Comparison of ENCODE assay signal across 13 cellular contexts in the genomic region with DNA sequence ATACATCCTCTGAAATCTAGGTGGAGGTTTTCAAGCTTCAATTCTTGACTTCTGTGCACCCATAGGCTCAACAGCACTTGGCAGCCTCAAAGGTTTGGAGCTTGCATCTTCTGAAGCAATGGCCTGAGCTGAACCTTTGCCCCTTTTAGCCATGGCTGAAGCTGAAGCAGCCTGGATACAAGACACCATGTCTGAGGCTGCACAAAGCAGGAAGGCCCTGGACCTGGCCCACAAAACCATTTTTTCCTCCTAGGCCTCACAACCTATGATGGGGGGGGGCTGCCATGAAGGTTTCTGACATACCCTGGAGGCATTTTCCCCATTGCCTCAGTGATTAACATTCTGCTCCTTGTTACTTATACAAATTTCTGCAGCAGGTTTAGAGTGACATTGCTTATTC.
"Had no signal": no experiment of that assay in that cellular context is flagged by ENCODE, and none has a peak within 500 bp of the region (broad histone marks: within the 10 kb centered on the region; RNA-seq: fewer than 3 reads in every experiment).

No MANE protein-coding gene starts in this region.

- H3K36me3 ChIP-seq: colonic mucosa, esophagus muscularis mucosa, esophagus squamous epithelium, gastrocnemius medialis, gastroesophageal sphincter, heart left ventricle, heart right ventricle had no signal

- ATAC-seq: effector memory CD8-positive, alpha-beta T cell; esophagus mucosa; foreskin keratinocyte; gastrocnemius medialis; gastroesophageal sphincter; heart left ventricle; heart right ventricle had no signal

- H3K9me3 ChIP-seq: colonic mucosa, esophagus muscularis mucosa, esophagus squamous epithelium, gastrocnemius medialis, gastroesophageal sphincter, heart left ventricle, heart right ventricle had no signal

- H3K4me3 ChIP-seq: colonic mucosa, coronary artery, dorsolateral prefrontal cortex, esophagus muscularis mucosa, esophagus squamous epithelium, gastrocnemius medialis, gastroesophageal sphincter, heart left ventricle, heart right ventricle had no signal

- H3K27ac ChIP-seq: colonic mucosa, coronary artery, dorsolateral prefrontal cortex, epithelial cell of prostate, esophagus muscularis mucosa, esophagus squamous epithelium, foreskin keratinocyte, gastrocnemius medialis, gastroesophageal sphincter, heart left ventricle, heart right ventricle had no signal

- H3K4me1 ChIP-seq: colonic mucosa, foreskin keratinocyte, gastrocnemius medialis, heart right ventricle had no signal
